36 cellular contexts compared by ENCODE assay signal in the genomic region with DNA sequence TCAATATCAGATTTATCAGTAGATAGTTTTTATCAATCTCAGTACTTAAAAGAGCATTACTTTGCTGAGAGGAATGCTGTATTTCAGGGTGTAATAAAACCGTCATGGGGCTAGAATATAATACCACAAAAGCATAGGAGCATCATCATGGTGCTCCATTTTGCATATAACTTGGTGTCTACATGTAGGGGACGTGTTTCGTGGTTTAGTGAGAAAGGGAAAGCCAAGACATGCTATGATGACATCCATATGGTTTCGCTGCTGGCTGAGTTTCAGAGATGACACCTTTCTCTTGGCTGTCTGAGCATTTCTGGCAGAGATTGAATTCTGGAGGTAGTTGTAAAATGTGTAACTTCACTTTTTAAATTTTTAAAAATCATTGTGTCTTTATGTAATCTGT. TPM values are rescaled to one million over a fixed set of nuclear protein-coding genes. Genes with fewer than 3 reads are reported as not detected.
A peak's percentile ranks its signal among the peaks of the same experiment; 100 is the strongest.
DNase-seq lines count a peak whose midpoint lies in the region; ATAC-seq, FAIRE-seq and TF ChIP-seq lines count a peak whose summit lies in the region.
"Had no signal": no experiment of that assay in that cellular context is flagged by ENCODE, and none has a peak within 500 bp of the region (broad histone marks: within the 10 kb centered on the region; RNA-seq: fewer than 3 reads in every experiment).

No MANE protein-coding gene starts in this region.

- H3K9me3 ChIP-seq in mammary epithelial cell (replicated peaks; ENCODE audit: insufficient read depth, low read length): no peaks in the 10 kb centered on the region
- no peaks in the 10 kb centered on the region for H3K9me3 ChIP-seq in keratinocyte (ENCODE audit: control insufficient read depth, low read depth, low read length)
- H3K9me3 ChIP-seq: A549, adrenal gland, body of pancreas, SJCRH30, spleen, tibial nerve had no signal

- dilution Hi-C loops in mammary epithelial cell (cut with HindIII; ENCODE audit: low sequenced_read_pairs): no loop called here
- dilution Hi-C loops in keratinocyte (cut with MboI; ENCODE audit: extremely low pct_ligation_motif_present, low sequenced_read_pairs): loop anchor here (5.0 kb wide), 1 partner anchor 85 kb away; no protein-coding TSS in a partner anchor

- TF ChIP-seq CTCF in GM23338 (conservative IDR thresholded peaks at IDR 0.05; ENCODE audit: low read depth in 2 of 2) (no peak), mammary epithelial cell (conservative IDR thresholded peaks at IDR 0.05 in 1 of 2, IDR thresholded peaks at IDR 0.05 in 1 of 2; ENCODE audit: extremely low read depth in 1 of 2, insufficient read depth in 1 of 2, low read depth in 1 of 2, low read length in 2 of 2) (no peak), keratinocyte (optimal IDR thresholded peaks at IDR 0.05 in 1 of 3, IDR thresholded peaks at IDR 0.05 in 1 of 3, conservative IDR thresholded peaks at IDR 0.05 in 1 of 3; ENCODE audit: extremely low read depth in 1 of 3, insufficient read depth in 2 of 3, low read length in 3 of 3) (no peak)

- WGBS in mammary epithelial cell (ENCODE audit: low coverage, missing lambda C conversion rate): 50% methylated on average over 4 of the region's 4 CpGs

- intact Hi-C loops in mammary epithelial cell (cut with micrococcal nuclease): no loop called here

- no peaks in the 10 kb centered on the region for H3K9me1 ChIP-seq in keratinocyte (ENCODE audit: control insufficient read depth, extremely low read depth, insufficient read depth, low read length)

- in situ Hi-C loops in mammary epithelial cell (cut with MboI; ENCODE audit: low sequenced_read_pairs in 2 of 2): no loop called here

- peaks cover 10 to 69% of the 10 kb centered on the region in 2 donors for H3K36me3 Mint-ChIP-seq in activated T-cell treated with anti-CD3 and anti-CD28 coated beads, Interleukin-2, amount 50 U/mL, for 72 hours (ENCODE audit: insufficient read depth in 2 of 2)
- H3K36me3 Mint-ChIP-seq in GM23338 (ENCODE audit: low read depth): peaks cover 97% of the 10 kb centered on the region

- H3K9ac ChIP-seq in mammary epithelial cell (ENCODE audit: insufficient read depth, low read length) (no peak overlapping the region), keratinocyte (ENCODE audit: control insufficient read depth, extremely low read depth, insufficient read depth, low read length) (no peak overlapping the region)

- no peaks in the 10 kb centered on the region for H3K9me3 Mint-ChIP-seq in activated T-cell treated with anti-CD3 and anti-CD28 coated beads, Interleukin-2, amount 50 U/mL, for 72 hours
- no peaks in the 10 kb centered on the region for H3K9me3 Mint-ChIP-seq in GM23338
- H3K9me3 Mint-ChIP-seq: activated T-cell treated with anti-CD3 and anti-CD28 coated beads, Interleukin-2, amount 50 U/mL, for 4 hours; CD4-positive, alpha-beta T cell; mesothelial cell of epicardium had no signal

- no peak overlapping the region for H2AFZ ChIP-seq in GM23338
- H2AFZ ChIP-seq in mammary epithelial cell (ENCODE audit: low read depth, low read length): no peak overlapping the region
- H2AFZ ChIP-seq in keratinocyte (ENCODE audit: control insufficient read depth, low read length): no peak overlapping the region

- DNase-seq in activated T-cell treated with anti-CD3 and anti-CD28 coated beads, Interleukin-2, amount 50 U/mL, for 72 hours: no peak
- DNase-seq in activated T-cell treated with anti-CD3 and anti-CD28 coated beads, Interleukin-2, amount 50 U/mL, for 1 hour: no peak
- DNase-seq in GM23338 (ENCODE audit: low spot score) (no peak), mammary epithelial cell (peak; percentile 64), keratinocyte (ENCODE audit: low read depth, low spot score) (peak; percentile 21), NCI-H510A (lab: John Stamatoyannopoulos, UW) (no peak), NCI-H524 treated with DMSO at 0.1 percent for 48 hours (lab: John Stamatoyannopoulos, UW) (no peak)
- DNase-seq: activated CD4-positive, alpha-beta T cell treated with anti-CD3 and anti-CD28 coated beads for 4 hours; activated T-cell treated with anti-CD3 and anti-CD28 coated beads, Interleukin-2, amount 50 U/mL, for 4 hours; adrenal gland; AML-193; body of pancreas; CD4-positive, alpha-beta T cell; DND-41; head of caudate nucleus; left ventricle myocardium superior; NCI-H1436 treated with DMSO at 0.1 percent for 48 hours; NCI-H2107; NCI-H345; NCI-H82; posterior cingulate gyrus; right cardiac atrium; SJCRH30; spleen; stimulated activated CD4-positive, alpha-beta T cell treated with anti-CD3 and anti-CD28 coated beads, Interleukin-2, amount 100 ng/mL, for 48 hours; SW 1271; T1000 had no signal

- no peak overlapping the region for H3K27ac ChIP-seq in GM23338 (ENCODE audit: low read depth)
- H3K27ac ChIP-seq in mammary epithelial cell (ENCODE audit: insufficient read depth, low read depth, low read length): peak overlapping the region; percentile 92
- peak overlapping the region; percentile 85 for H3K27ac ChIP-seq in keratinocyte (ENCODE audit: control insufficient read depth, insufficient read depth, low read length)
- H3K27ac ChIP-seq: A549, adrenal gland, body of pancreas, SJCRH30, spleen, tibial nerve, VCaP had no signal

- peak; percentile 74 for FAIRE-seq in keratinocyte (lab: Jason Lieb, UNC)
- FAIRE-seq: A549, D721Med, GM18507, islet of Langerhans had no signal

- no peak overlapping the region for H3K4me3 ChIP-seq in GM23338
- H3K4me3 ChIP-seq in mammary epithelial cell (replicated peaks in 1 of 3; ENCODE audit: insufficient read depth in 1 of 3, low read depth in 2 of 3, low read length in 3 of 3): no peak overlapping the region
- no peak overlapping the region for H3K4me3 ChIP-seq in keratinocyte (ENCODE audit: control insufficient read depth in 2 of 3, extremely low read depth in 1 of 3, insufficient read depth in 2 of 3, low read depth in 1 of 3, low read length in 3 of 3)
- H3K4me3 ChIP-seq: A549, adrenal gland, body of pancreas, SJCRH30, spleen, tibial nerve had no signal

- H3K27me3 ChIP-seq in GM23338 (ENCODE audit: insufficient read depth) (no peaks in the 10 kb centered on the region), mammary epithelial cell (ENCODE audit: insufficient read depth, low read length) (no peaks in the 10 kb centered on the region), keratinocyte (ENCODE audit: control insufficient read depth, extremely low read depth, insufficient read depth, low read length) (no peaks in the 10 kb centered on the region)
- H3K27me3 ChIP-seq: adrenal gland, body of pancreas, SJCRH30, spleen, tibial nerve had no signal

- H3K79me2 ChIP-seq in GM23338 (replicated peaks; ENCODE audit: insufficient read depth): peaks cover 89% of the 10 kb centered on the region
- peaks cover 75% of the 10 kb centered on the region for H3K79me2 ChIP-seq in mammary epithelial cell (ENCODE audit: insufficient read depth, low read length)
- peaks cover 49% of the 10 kb centered on the region for H3K79me2 ChIP-seq in keratinocyte (ENCODE audit: control insufficient read depth, insufficient read depth, low read length)

- 0 out of 2 replicates have a peak, but pooled peaks cover 6% of the 10 kb centered on the region for H3F3A ChIP-seq in GM23338 (replicated peaks; ENCODE audit: low read depth)

- no peaks in the 10 kb centered on the region for H3K9me2 ChIP-seq in GM23338 (ENCODE audit: insufficient read depth)

- no peak for ATAC-seq in activated T-cell treated with anti-CD3 and anti-CD28 coated beads, Interleukin-2, amount 50 U/mL, for 72 hours (replicated peaks in 1 of 2)
- ATAC-seq in GM23338 (no peak), HG03460 (IDR thresholded peaks at IDR 0.05; ENCODE audit: unreplicated experiment) (no peak)
- ATAC-seq: A549; activated T-cell treated with anti-CD3 and anti-CD28 coated beads, Interleukin-2, amount 50 U/mL, for 4 hours; body of pancreas; left ventricle myocardium superior; right cardiac atrium had no signal

- no peaks in the 10 kb centered on the region for H3K27me3 Mint-ChIP-seq in activated T-cell treated with anti-CD3 and anti-CD28 coated beads, Interleukin-2, amount 50 U/mL, for 72 hours (ENCODE audit: low read depth)
- H3K27me3 Mint-ChIP-seq in GM23338 (ENCODE audit: insufficient read depth, low read depth, poor library complexity): no peaks in the 10 kb centered on the region
- H3K27me3 Mint-ChIP-seq: CD4-positive, alpha-beta T cell had no signal

- H3K36me3 ChIP-seq in GM23338 (ENCODE audit: insufficient read depth) (peaks cover 79% of the 10 kb centered on the region), mammary epithelial cell (ENCODE audit: insufficient read depth, low read length) (peaks cover 62% of the 10 kb centered on the region), keratinocyte (ENCODE audit: control insufficient read depth in 2 of 2, extremely low read depth in 1 of 2, insufficient read depth in 2 of 2, low read length in 2 of 2) (peaks cover 22 to 56% of the 10 kb centered on the region in 2 experiments)

- CTCF ChIA-PET in mammary epithelial cell (lab: Charles Lee; ENCODE audit: low non-redundant PET): no interaction called here

- H3K27ac Mint-ChIP-seq in activated T-cell treated with anti-CD3 and anti-CD28 coated beads, Interleukin-2, amount 50 U/mL, for 72 hours: peak overlapping the region; percentile 58
- no peak overlapping the region for H3K27ac Mint-ChIP-seq in GM23338
- H3K27ac Mint-ChIP-seq: CD4-positive, alpha-beta T cell had no signal

- peaks cover 56% of the 10 kb centered on the region for H4K20me1 ChIP-seq in GM23338 (replicated peaks; ENCODE audit: insufficient read depth)
- no peaks in the 10 kb centered on the region for H4K20me1 ChIP-seq in mammary epithelial cell (ENCODE audit: insufficient read depth, low read length)
- peaks cover 17% of the 10 kb centered on the region for H4K20me1 ChIP-seq in keratinocyte (ENCODE audit: control insufficient read depth, extremely low read depth, insufficient read depth, low read length)

- no peak overlapping the region for H3K4me3 Mint-ChIP-seq in activated T-cell treated with anti-CD3 and anti-CD28 coated beads, Interleukin-2, amount 50 U/mL, for 72 hours
- H3K4me3 Mint-ChIP-seq in GM23338: no peak overlapping the region
- H3K4me3 Mint-ChIP-seq: activated T-cell treated with anti-CD3 and anti-CD28 coated beads, Interleukin-2, amount 50 U/mL, for 4 hours; CD4-positive, alpha-beta T cell; mesothelial cell of epicardium had no signal

- H3K4me1 Mint-ChIP-seq in activated T-cell treated with anti-CD3 and anti-CD28 coated beads, Interleukin-2, amount 50 U/mL, for 72 hours (ENCODE audit: low read depth): no peaks in the 10 kb centered on the region
- no peaks in the 10 kb centered on the region for H3K4me1 Mint-ChIP-seq in GM23338

- no TSS peak for BruUV-seq in mammary epithelial cell (replicated peaks; lab: Mats Ljungman, UMichigan)

- no peaks in the 10 kb centered on the region for H3K4me1 ChIP-seq in GM23338 (ENCODE audit: insufficient read depth)
- H3K4me1 ChIP-seq in mammary epithelial cell (ENCODE audit: insufficient read depth, low read length): peaks cover 25% of the 10 kb centered on the region
- H3K4me1 ChIP-seq in keratinocyte (ENCODE audit: control insufficient read depth, extremely low read depth, insufficient read depth, low read length): peaks cover 41% of the 10 kb centered on the region
- H3K4me1 ChIP-seq: adrenal gland, body of pancreas, SJCRH30, spleen, tibial nerve had no signal

- H3K4me2 ChIP-seq in GM23338 (no peak overlapping the region), mammary epithelial cell (ENCODE audit: insufficient read depth, low read depth, low read length) (no peak overlapping the region), keratinocyte (ENCODE audit: control insufficient read depth, extremely low read depth, insufficient read depth, low read depth, low read length) (peak overlapping the region; percentile 66)
- H3K4me2 ChIP-seq: A549 had no signal

RNA-seq across cellular contexts. Expression of a gene that starts 32.4 kb away (rescaled TPM):
- total RNA-seq in activated T-cell treated with anti-CD3 and anti-CD28 coated beads, Interleukin-2, amount 50 U/mL, for 72 hours: 100 to 1,000 TPM in 1 of 2 donors, 10 to 100 TPM in 1; 75.0 to 110 TPM
- total RNA-seq in GM23338 (2014; rRNA removed; shearing (Covaris generic)): 112 and 140 TPM in 2 replicates
- 101 and 103 TPM in 2 replicates for polyA plus RNA-seq in GM23338 (2016; fragmentation: Nextera tagmentation; extraction: Ambion mirVana)
- total RNA-seq in mammary epithelial cell: 100 to 1,000 TPM; 106 to 122 TPM
- 86.2 TPM for polyA plus RNA-seq in mammary epithelial cell
- polyA minus RNA-seq in mammary epithelial cell: 88.2 TPM
- 86.2 to 125 TPM (median 99.9 TPM) in 3 replicates for polyA plus RNA-seq in keratinocyte
- 80.0 TPM for polyA plus RNA-seq in keratinocyte (2011; ENCODE audit: low read depth)
- 35.8 and 94.9 TPM in 2 replicates for polyA plus RNA-seq in keratinocyte (2011; cell fraction: cytosol; rRNA removed)
- polyA plus RNA-seq in keratinocyte (2011; cell fraction: nucleus; rRNA removed): 64.8 and 102 TPM in 2 replicates
- 34.5 and 73.9 TPM in 2 replicates for polyA plus RNA-seq in keratinocyte (2012; ENCODE audit: low replicate concordance)
- 72.7 to 341 TPM (median 138 TPM) in 3 replicates for polyA minus RNA-seq in keratinocyte
- 64.5 TPM for polyA minus RNA-seq in keratinocyte (2011; cell fraction: cytosol; rRNA and poly(A)+ RNA removed)
- 64.6 and 178 TPM in 2 replicates for polyA minus RNA-seq in keratinocyte (2011; cell fraction: nucleus; rRNA and poly(A)+ RNA removed)

RNA-seq across cellular contexts. Expression of a gene that starts 54.3 kb away (rescaled TPM):
- 1 to 10 TPM; 4.0 to 4.3 TPM for total RNA-seq in activated T-cell treated with anti-CD3 and anti-CD28 coated beads, Interleukin-2, amount 50 U/mL, for 72 hours
- 0.47 and 1.8 TPM in 2 replicates for total RNA-seq in GM23338 (2014; rRNA removed; shearing (Covaris generic))
- polyA plus RNA-seq in GM23338 (2016; fragmentation: Nextera tagmentation; extraction: Ambion mirVana) (1.8 and 2.4 TPM in 2 replicates), mammary epithelial cell (0.09 TPM), keratinocyte (0.10 to 0.15 TPM in 2 of 3 replicates, not detected in the other)
- not detected for total RNA-seq in mammary epithelial cell
- polyA minus RNA-seq in mammary epithelial cell (not detected), keratinocyte (0.03 to 0.86 TPM in 2 of 3 replicates, not detected in the other)
- polyA plus RNA-seq in keratinocyte (2011; ENCODE audit: low read depth): not detected
- 0.08 TPM in 1 of 2 replicates, not detected in the other for polyA plus RNA-seq in keratinocyte (2011; cell fraction: cytosol; rRNA removed)
- polyA plus RNA-seq in keratinocyte (2011; cell fraction: nucleus; rRNA removed): 0.16 and 0.28 TPM in 2 replicates
- 0.10 TPM in 1 of 2 replicates, not detected in the other for polyA plus RNA-seq in keratinocyte (2012; ENCODE audit: low replicate concordance)
- not detected for polyA minus RNA-seq in keratinocyte (2011; cell fraction: cytosol; rRNA and poly(A)+ RNA removed)
- polyA minus RNA-seq in keratinocyte (2011; cell fraction: nucleus; rRNA and poly(A)+ RNA removed): 0.74 TPM in 1 of 2 replicates, not detected in the other
- total RNA-seq: RPMI7951 had no signal

RNA-seq across cellular contexts. Expression of a gene that starts 56.7 kb away (rescaled TPM):
- total RNA-seq in activated T-cell treated with anti-CD3 and anti-CD28 coated beads, Interleukin-2, amount 50 U/mL, for 72 hours: 10 to 100 TPM; 18.5 to 20.5 TPM
- total RNA-seq in GM23338 (2014; rRNA removed; shearing (Covaris generic)): 34.7 and 51.9 TPM in 2 replicates
- 52.7 and 60.1 TPM in 2 replicates for polyA plus RNA-seq in GM23338 (2016; fragmentation: Nextera tagmentation; extraction: Ambion mirVana)
- total RNA-seq in mammary epithelial cell: 10 to 100 TPM; 13.7 to 14.7 TPM
- 11.9 TPM for polyA plus RNA-seq in mammary epithelial cell
- 3.7 TPM for polyA minus RNA-seq in mammary epithelial cell
- polyA plus RNA-seq in keratinocyte: 10.4 to 16.2 TPM (median 12.1 TPM) in 3 replicates
- 8.1 TPM for polyA plus RNA-seq in keratinocyte (2011; ENCODE audit: low read depth)
- 10.1 and 22.6 TPM in 2 replicates for polyA plus RNA-seq in keratinocyte (2011; cell fraction: cytosol; rRNA removed)
- polyA plus RNA-seq in keratinocyte (2011; cell fraction: nucleus; rRNA removed): 14.3 and 15.8 TPM in 2 replicates
- 11.0 and 14.0 TPM in 2 replicates for polyA plus RNA-seq in keratinocyte (2012; ENCODE audit: low replicate concordance)
- polyA minus RNA-seq in keratinocyte: 3.4 to 8.2 TPM (median 4.7 TPM) in 3 replicates
- polyA minus RNA-seq in keratinocyte (2011; cell fraction: cytosol; rRNA and poly(A)+ RNA removed): 8.6 TPM
- polyA minus RNA-seq in keratinocyte (2011; cell fraction: nucleus; rRNA and poly(A)+ RNA removed): 3.2 and 9.6 TPM in 2 replicates

Comparison
In these comparisons a context has a peak if more than half of its experiments do, and no peak if none do; other contexts are left out.
1. DNase-seq: peak in mammary epithelial cell (single experiment) and keratinocyte (single experiment); none in activated T-cell treated with anti-CD3 and anti-CD28 coated beads, Interleukin-2, amount 50 U/mL, for 72 hours (0 of 2), activated T-cell treated with anti-CD3 and anti-CD28 coated beads, Interleukin-2, amount 50 U/mL, for 1 hour (single experiment), GM23338 (single experiment), NCI-H510A (single experiment) and NCI-H524 treated with DMSO at 0.1 percent for 48 hours (single experiment).